Comparison of ENCODE assay signal across 16 cellular contexts in genomic region chr1:99265124-99265523, GRCh38. TPM values are rescaled to one million over a fixed set of nuclear protein-coding genes. Genes with fewer than 3 reads are reported as not detected.
DNase-seq lines count a peak whose midpoint lies in the region; ATAC-seq, FAIRE-seq and TF ChIP-seq lines count a peak whose summit lies in the region.
"Had no signal": no experiment of that assay in that cellular context is flagged by ENCODE, and none has a peak within 500 bp of the region (broad histone marks: within the 10 kb centered on the region; RNA-seq: fewer than 3 reads in every experiment).

No MANE protein-coding gene starts in this region.

- no peak for DNase-seq in heart right ventricle
- no peak for DNase-seq in cardiac septum (ENCODE audit: low spot score)
- DNase-seq in K562 (ENCODE audit: extremely low read depth in 1 of 4, low spot score in 3 of 4), result no peak
- DNase-seq in kidney, result no peak
- DNase-seq in upper lobe of left lung, result no peak
- DNase-seq in cortex of kidney (lab: John Stamatoyannopoulos, UW), result no peak
- no peak for DNase-seq in NCI-H82 treated with DMSO at 0.1 percent for 48 hours (lab: John Stamatoyannopoulos, UW; ENCODE audit: unreplicated experiment)
- no peak for DNase-seq in SIG-M5 (lab: John Stamatoyannopoulos, UW)
- DNase-seq: activated CD4-positive, CD25-positive, alpha-beta regulatory T cell; activated CD8-positive, alpha-beta memory T cell treated with anti-CD3 and anti-CD28 coated beads, Interleukin-2, amount 10 ng/mL, durations not matched to agents 7 days and 5 days; activated naive CD4-positive, alpha-beta T cell treated with anti-CD3 and anti-CD28 coated beads, Interleukin-2, amount 10 ng/mL, durations not matched to agents 7 days and 5 days; GOT3; naive thymus-derived CD4-positive, alpha-beta T cell; NCI-H1436 had no signal

- H3K9me3 ChIP-seq in heart right ventricle (peaks cover 0 to 3% (median 0%) of the 10 kb centered on the region in 11 donors), K562 (replicated peaks; ENCODE audit: control insufficient read depth, insufficient read depth, low read depth, low read length) (no peaks in the 10 kb centered on the region), kidney (ENCODE audit: control insufficient read depth in 1 of 2, low read length in 2 of 2) (no peaks in the 10 kb centered on the region), upper lobe of left lung (no peaks in the 10 kb centered on the region)

- intact Hi-C loops in heart right ventricle (cut with DNase I) (no loop called here), cardiac septum (cut with DNase I) (no loop called here), K562 (cut with micrococcal nuclease) (no loop called here), kidney (cut with DNase I) (no loop called here)

- no TSS peak for BruUV-seq in K562 (replicated peaks; lab: Mats Ljungman, UMichigan)

- H3K27me3 ChIP-seq in heart right ventricle, result peaks cover 0 to 37% (median 6%) of the 10 kb centered on the region in 7 donors
- peaks cover 11 to 18% of the 10 kb centered on the region in 2 experiments; a peak in 3 of 5 replicates for H3K27me3 ChIP-seq in K562 (ENCODE audit: control insufficient read depth in 2 of 2, insufficient read depth in 2 of 2, low read length in 2 of 2)
- H3K27me3 ChIP-seq in upper lobe of left lung, result peaks cover 0 to 4% (median 0%) of the 10 kb centered on the region in 4 donors

- TF ChIP-seq CTCF in heart right ventricle (IDR thresholded peaks at IDR 0.05), result no peak
- no peak for TF ChIP-seq CTCF in K562 (IDR thresholded peaks at IDR 0.05 in 2 of 3, conservative IDR thresholded peaks at IDR 0.05 in 1 of 3; ENCODE audit: insufficient read depth in 2 of 3, low read depth in 1 of 3, low read length in 3 of 3)
- no peak for TF ChIP-seq CTCF in kidney (IDR thresholded peaks at IDR 0.05; ENCODE audit: borderline replicate concordance, extremely low read depth, insufficient read depth)
- no peak for TF ChIP-seq CTCF in upper lobe of left lung (IDR thresholded peaks at IDR 0.05)

- CTCF ChIA-PET in K562 (lab: Yijun Ruan, JAX; ENCODE audit: low intra/inter-chr PET ratio), result no interaction called here

- TF ChIP-seq POLR2A in K562 (conservative IDR thresholded peaks at IDR 0.05) (no peak), upper lobe of left lung (IDR thresholded peaks at IDR 0.05) (no peak)

- H3K4me1 ChIP-seq in heart right ventricle (peaks cover 0 to 11% (median 6%) of the 10 kb centered on the region in 9 donors), K562 (replicated peaks in 1 of 2; ENCODE audit: control insufficient read depth in 2 of 2, insufficient read depth in 2 of 2, low read length in 2 of 2) (peaks cover 0 to 8% of the 10 kb centered on the region in 2 experiments; a peak in 2 of 5 replicates), kidney (ENCODE audit: control insufficient read depth in 1 of 2, insufficient read depth in 1 of 2, low read depth in 1 of 2, low read length in 2 of 2) (peaks cover 0 to 2% of the 10 kb centered on the region in 2 donors), upper lobe of left lung (peaks cover 0 to 13% (median 3%) of the 10 kb centered on the region in 4 donors)

- no peaks in the 10 kb centered on the region for H4K20me1 ChIP-seq in K562 (replicated peaks; ENCODE audit: control insufficient read depth, insufficient read depth, low read length)

- 69 to 77% methylated on average over 3 of the region's 3 CpGs for WGBS in heart right ventricle, 2 donors
- WGBS in K562 (ENCODE audit: insufficient coverage, low coverage, missing lambda C conversion rate), result 0% methylated on average over 3 of the region's 3 CpGs
- WGBS in upper lobe of left lung, 2 donors, result 59 to 73% methylated on average over 3 of the region's 3 CpGs

- H3K9ac ChIP-seq in K562 (ENCODE audit: insufficient read depth in 1 of 2, low read depth in 2 of 2, low read length in 2 of 2) (no peak overlapping the region), kidney (ENCODE audit: low read length in 2 of 2) (no peak overlapping the region)
- H3K9ac ChIP-seq: KMS-11 had no signal

- H2AFZ ChIP-seq in K562 (ENCODE audit: low read depth, low read length), result no peak overlapping the region

- no peak for TF ChIP-seq RAD21 in K562 (CRISPR knock-in tag; conservative IDR thresholded peaks at IDR 0.05 in 1 of 2, IDR thresholded peaks at IDR 0.05 in 1 of 2)

- H3K36me3 ChIP-seq in heart right ventricle (no peaks in the 10 kb centered on the region), K562 (ENCODE audit: control insufficient read depth, insufficient read depth, low read length) (no peaks in the 10 kb centered on the region), kidney (ENCODE audit: control insufficient read depth in 1 of 2, insufficient read depth in 2 of 2, low read length in 2 of 2) (no peaks in the 10 kb centered on the region), upper lobe of left lung (no peaks in the 10 kb centered on the region)

- ATAC-seq in heart right ventricle (no peak), K562 (no peak), upper lobe of left lung (ENCODE audit: low FRiP score in 2 of 2) (no peak)
- ATAC-seq: activated CD8-positive, alpha-beta memory T cell treated with anti-CD3 and anti-CD28 coated beads, Interleukin-2, amount 10 ng/mL, durations not matched to agents 7 days and 5 days; stimulated activated memory B cell treated with anti-CD40 and anti-IgM and Interleukin-4, amounts not matched to agents 10 μg/mL and 1 μg/mL and 100 μg/mL, for 72 hours had no signal

- no peak for TF ChIP-seq EP300 in K562 (IDR thresholded peaks at IDR 0.05; ENCODE audit: low read length)
- TF ChIP-seq EP300 in upper lobe of left lung (IDR thresholded peaks at IDR 0.05), result no peak

- H3K27ac ChIP-seq in heart right ventricle (no peak overlapping the region), K562 (ENCODE audit: extremely low read depth, low read depth, low read length) (no peak overlapping the region), kidney (ENCODE audit: low read depth in 2 of 2, low read length in 2 of 2) (no peak overlapping the region), upper lobe of left lung (no peak overlapping the region)
- H3K27ac ChIP-seq: KMS-11 had no signal

- H3K4me2 ChIP-seq in K562 (ENCODE audit: insufficient read depth, low read length), result no peak overlapping the region
- H3K4me2 ChIP-seq: KMS-11 had no signal

- in situ Hi-C loops in K562 (cut with MboI), result no loop called here

- no peaks in the 10 kb centered on the region for H3K9me1 ChIP-seq in K562 (ENCODE audit: control insufficient read depth, insufficient read depth, low read length)

- no peaks in the 10 kb centered on the region for H3K79me2 ChIP-seq in K562 (ENCODE audit: control insufficient read depth, insufficient read depth, low read length)

- H3K4me3 ChIP-seq in heart right ventricle (peak overlapping the region in 7 of 10 donors; percentile 26 to 65 (median 57)), K562 (no peak overlapping the region), kidney (ENCODE audit: low read length in 2 of 2) (peak overlapping the region; percentile 66 to 68), upper lobe of left lung (peak overlapping the region in 3 of 4 donors; percentile 38 to 52 (median 48))

- FAIRE-seq in K562 (lab: Jason Lieb, UNC), result no peak
- no peak for FAIRE-seq in kidney (lab: Jason Lieb, UNC)

- POLR2A ChIA-PET in K562 (lab: Yijun Ruan, JAX), result no interaction called here

TF ChIP-seq in K562, 482 proteins besides CTCF, POLR2A, EP300 and RAD21:
- TF ChIP-seq ATF3 (IDR thresholded peaks at IDR 0.05) (peak; percentile 19; the same call in 1 of the 2 replicates), ATF3 (CRISPR knock-in tag; conservative IDR thresholded peaks at IDR 0.05) (no peak), TEAD1 (CRISPR knock-in tag; IDR thresholded peaks at IDR 0.05) (no peak)

RNA-seq across cellular contexts. Expression of gene PLPPR4, which starts 0.8 kb away (rescaled TPM):
- total RNA-seq in heart right ventricle, result under 1 TPM; 0.12 to 0.97 (median 0.42) TPM
- under 1 TPM; 0.15 to 0.22 TPM for polyA plus RNA-seq in heart right ventricle
- 1.0 TPM for total RNA-seq in cardiac septum
- not detected in 2 replicates for total RNA-seq in K562 (2011; cell fraction: chromatin; rRNA removed; ENCODE audit: low replicate concordance)
- not detected in 2 replicates for total RNA-seq in K562 (2011; cell fraction: nucleolus; rRNA removed)
- not detected in 2 replicates for total RNA-seq in K562 (2011; cell fraction: nucleoplasm; rRNA removed)
- not detected in 2 replicates for total RNA-seq in K562 (2014; rRNA removed)
- total RNA-seq in K562 (2014; rRNA removed; fragmentation: Illumina TruSeq; extraction: Trizol), result not detected in 2 replicates
- not detected in 2 replicates for total RNA-seq in K562 (2015; rRNA removed; fragmentation: Illumina TruSeq; extraction: Trizol)
- total RNA-seq in K562 (2021), result not detected in 2 replicates
- polyA plus RNA-seq in K562 (2011; rRNA removed), result not detected in 2 replicates
- not detected in 2 replicates for polyA plus RNA-seq in K562 (2011; cell fraction: cytosol; rRNA removed)
- not detected in 2 replicates for polyA plus RNA-seq in K562 (2011; cell fraction: nucleus; rRNA removed)
- polyA plus RNA-seq in K562 (2012), result not detected in 2 replicates
- polyA plus RNA-seq in K562 (2014; fragmentation: Illumina TruSeq; extraction: Trizol), result not detected in 2 replicates
- not detected for polyA plus RNA-seq in K562 (2014; fragmentation: Nextera tagmentation; extraction: Ambion mirVana)
- not detected in 2 replicates for polyA plus RNA-seq in K562 (2014; rRNA removed)
- polyA minus RNA-seq in K562 (2011; rRNA and poly(A)+ RNA removed), result not detected in 2 replicates
- not detected in 2 replicates for polyA minus RNA-seq in K562 (2011; cell fraction: cytosol; rRNA and poly(A)+ RNA removed)
- polyA minus RNA-seq in K562 (2011; cell fraction: nucleus; rRNA and poly(A)+ RNA removed), result not detected in 2 replicates
- total RNA-seq in kidney, result 0.09 TPM
- polyA plus RNA-seq in kidney (ENCODE audit: insufficient read depth, low read depth, low replicate concordance), result 0.45 TPM
- 1 to 10 TPM in 2 of 6 donors, under 1 TPM in 3, not detected in 1; 0.10 to 2.6 (median 0.30) TPM for total RNA-seq in upper lobe of left lung
- total RNA-seq: activated CD8-positive, alpha-beta memory T cell treated with anti-CD3 and anti-CD28 coated beads, Interleukin-2, amount 10 ng/mL, durations not matched to agents 7 days and 5 days; naive thymus-derived CD4-positive, alpha-beta T cell had no signal
- polyA plus RNA-seq: naive thymus-derived CD4-positive, alpha-beta T cell had no signal
